ENCODE assay signal across 1 cellular context in the genomic region with DNA sequence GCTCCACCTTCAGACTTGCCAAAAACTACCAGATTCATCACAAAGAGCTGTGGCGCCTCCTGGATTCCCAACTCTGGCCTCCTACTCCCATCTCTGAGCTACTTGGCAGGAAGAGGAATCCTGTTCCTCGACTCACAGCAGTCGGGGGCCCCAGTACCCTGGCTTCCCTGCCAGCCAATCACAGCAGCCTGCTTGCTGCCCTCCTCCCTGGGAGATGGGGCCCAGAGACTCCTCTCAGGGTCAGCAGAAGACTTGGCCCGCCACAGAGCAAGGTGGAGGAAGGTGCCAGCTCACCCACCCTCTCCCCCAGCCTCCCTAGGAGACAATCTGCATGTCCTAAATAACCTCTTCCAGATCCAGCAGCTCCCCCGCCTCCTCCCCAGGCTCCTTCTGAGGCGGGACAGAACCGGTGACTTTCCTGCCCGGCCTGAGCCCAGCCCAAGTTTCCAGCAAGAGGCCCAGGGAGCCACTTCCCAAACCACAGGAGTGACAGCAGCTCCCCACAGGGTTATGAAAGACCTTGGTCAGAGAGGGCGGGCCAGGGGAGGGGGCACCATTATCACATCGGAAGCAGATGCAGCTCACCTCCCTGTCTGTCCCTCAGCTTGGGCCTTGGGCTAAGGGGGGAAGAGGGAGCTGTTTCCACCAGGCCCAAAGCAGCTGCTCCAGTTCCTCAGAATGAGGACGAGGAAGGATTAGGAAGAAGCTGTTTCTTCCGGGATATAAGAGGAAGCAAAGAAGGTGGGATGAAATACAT.
TF ChIP-seq lines count a peak whose summit lies in the region.

No MANE protein-coding gene starts in this region.

TF ChIP-seq in K562, 482 proteins besides CTCF, POLR2A, EP300 and RAD21 (continued from another document and continues in another):
- TF ChIP-seq, protein P1, sequence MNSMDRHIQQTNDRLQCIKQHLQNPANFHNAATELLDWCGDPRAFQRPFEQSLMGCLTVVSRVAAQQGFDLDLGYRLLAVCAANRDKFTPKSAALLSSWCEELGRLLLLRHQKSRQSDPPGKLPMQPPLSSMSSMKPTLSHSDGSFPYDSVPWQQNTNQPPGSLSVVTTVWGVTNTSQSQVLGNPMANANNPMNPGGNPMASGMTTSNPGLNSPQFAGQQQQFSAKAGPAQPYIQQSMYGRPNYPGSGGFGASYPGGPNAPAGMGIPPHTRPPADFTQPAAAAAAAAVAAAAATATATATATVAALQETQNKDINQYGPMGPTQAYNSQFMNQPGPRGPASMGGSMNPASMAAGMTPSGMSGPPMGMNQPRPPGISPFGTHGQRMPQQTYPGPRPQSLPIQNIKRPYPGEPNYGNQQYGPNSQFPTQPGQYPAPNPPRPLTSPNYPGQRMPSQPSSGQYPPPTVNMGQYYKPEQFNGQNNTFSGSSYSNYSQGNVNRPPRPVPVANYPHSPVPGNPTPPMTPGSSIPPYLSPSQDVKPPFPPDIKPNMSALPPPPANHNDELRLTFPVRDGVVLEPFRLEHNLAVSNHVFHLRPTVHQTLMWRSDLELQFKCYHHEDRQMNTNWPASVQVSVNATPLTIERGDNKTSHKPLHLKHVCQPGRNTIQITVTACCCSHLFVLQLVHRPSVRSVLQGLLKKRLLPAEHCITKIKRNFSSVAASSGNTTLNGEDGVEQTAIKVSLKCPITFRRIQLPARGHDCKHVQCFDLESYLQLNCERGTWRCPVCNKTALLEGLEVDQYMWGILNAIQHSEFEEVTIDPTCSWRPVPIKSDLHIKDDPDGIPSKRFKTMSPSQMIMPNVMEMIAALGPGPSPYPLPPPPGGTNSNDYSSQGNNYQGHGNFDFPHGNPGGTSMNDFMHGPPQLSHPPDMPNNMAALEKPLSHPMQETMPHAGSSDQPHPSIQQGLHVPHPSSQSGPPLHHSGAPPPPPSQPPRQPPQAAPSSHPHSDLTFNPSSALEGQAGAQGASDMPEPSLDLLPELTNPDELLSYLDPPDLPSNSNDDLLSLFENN (IDR thresholded peaks at IDR 0.05; ENCODE audit: low read depth in 2 of 2, low read length in 2 of 2), result 0 out of 4 replicates have a peak, but pooled peaks of 1 of the 2 experiments have one; percentile 47
- TF ChIP-seq, protein P2, sequence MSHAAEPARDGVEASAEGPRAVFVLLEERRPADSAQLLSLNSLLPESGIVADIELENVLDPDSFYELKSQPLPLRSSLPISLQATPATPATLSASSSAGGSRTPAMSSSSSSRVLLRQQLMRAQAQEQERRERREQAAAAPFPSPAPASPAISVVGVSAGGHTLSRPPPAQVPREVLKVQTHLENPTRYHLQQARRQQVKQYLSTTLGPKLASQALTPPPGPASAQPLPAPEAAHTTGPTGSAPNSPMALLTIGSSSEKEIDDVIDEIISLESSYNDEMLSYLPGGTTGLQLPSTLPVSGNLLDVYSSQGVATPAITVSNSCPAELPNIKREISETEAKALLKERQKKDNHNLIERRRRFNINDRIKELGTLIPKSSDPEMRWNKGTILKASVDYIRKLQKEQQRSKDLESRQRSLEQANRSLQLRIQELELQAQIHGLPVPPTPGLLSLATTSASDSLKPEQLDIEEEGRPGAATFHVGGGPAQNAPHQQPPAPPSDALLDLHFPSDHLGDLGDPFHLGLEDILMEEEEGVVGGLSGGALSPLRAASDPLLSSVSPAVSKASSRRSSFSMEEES (CRISPR knock-in tag; IDR thresholded peaks at IDR 0.05), result no peak
- TF ChIP-seq SREBF2 (CRISPR knock-in tag; IDR thresholded peaks at IDR 0.05) (no peak), PTBP1 (IDR thresholded peaks at IDR 0.05; ENCODE audit: low read depth, low read length) (no peak), RBM14 (IDR thresholded peaks at IDR 0.05; ENCODE audit: borderline replicate concordance, insufficient read depth, low read depth, low read length) (no peak), TAF15 (IDR thresholded peaks at IDR 0.05; ENCODE audit: low read depth, low read length) (no peak), ZNF175 (CRISPR knock-in tag; IDR thresholded peaks at IDR 0.05; ENCODE audit: low read depth) (no peak), GTF2F1 (IDR thresholded peaks at IDR 0.05; ENCODE audit: low read depth, low read length) (no peak), ZNF3 (CRISPR knock-in tag; IDR thresholded peaks at IDR 0.05) (no peak), BRD4 (IDR thresholded peaks at IDR 0.05) (no peak), MAFF (IDR thresholded peaks at IDR 0.05; ENCODE audit: low read length) (no peak), GTF2A2 (tag; IDR thresholded peaks at IDR 0.05) (no peak), NCOA2 (IDR thresholded peaks at IDR 0.05; ENCODE audit: partially characterized antibody in 2 of 2) (no peak), FOXK2 (conservative IDR thresholded peaks at IDR 0.05 in 1 of 2, IDR thresholded peaks at IDR 0.05 in 1 of 2; ENCODE audit: low read depth in 2 of 2) (no peak), RNF2 (IDR thresholded peaks at IDR 0.05) (peak; percentile 94), GATA2 (CRISPR knock-in tag; IDR thresholded peaks at IDR 0.05) (peak; percentile 79), CEBPG (CRISPR knock-in tag; IDR thresholded peaks at IDR 0.05) (peak; percentile 75), CEBPG (tag; conservative IDR thresholded peaks at IDR 0.05 in 1 of 2, IDR thresholded peaks at IDR 0.05 in 1 of 2) (peak in 1 of 2 experiments; percentile 80; a peak in 3 of 4 replicates), ZC3H8 (IDR thresholded peaks at IDR 0.05) (no peak), SMAD3 (CRISPR knock-in tag; conservative IDR thresholded peaks at IDR 0.05) (0 out of 2 replicates have a peak, but pooled peaks have one; percentile 36), PTTG1 (tag; IDR thresholded peaks at IDR 0.05; ENCODE audit: low read depth) (no peak), BMI1 (IDR thresholded peaks at IDR 0.05; ENCODE audit: low read length) (no peak), ZKSCAN1 (IDR thresholded peaks at IDR 0.05; ENCODE audit: low read depth, low read length) (no peak; the same call in 1 of the 2 replicates), SP2 (IDR thresholded peaks at IDR 0.05; ENCODE audit: extremely low read depth, low read depth, low read length, poor library complexity, severe bottlenecking) (no peak), NR2C1 (IDR thresholded peaks at IDR 0.05) (0 out of 2 replicates have a peak, but pooled peaks have one; percentile 38), NR2C1 (tag; IDR thresholded peaks at IDR 0.05) (peak; percentile 74)
- TF ChIP-seq, protein P3, sequence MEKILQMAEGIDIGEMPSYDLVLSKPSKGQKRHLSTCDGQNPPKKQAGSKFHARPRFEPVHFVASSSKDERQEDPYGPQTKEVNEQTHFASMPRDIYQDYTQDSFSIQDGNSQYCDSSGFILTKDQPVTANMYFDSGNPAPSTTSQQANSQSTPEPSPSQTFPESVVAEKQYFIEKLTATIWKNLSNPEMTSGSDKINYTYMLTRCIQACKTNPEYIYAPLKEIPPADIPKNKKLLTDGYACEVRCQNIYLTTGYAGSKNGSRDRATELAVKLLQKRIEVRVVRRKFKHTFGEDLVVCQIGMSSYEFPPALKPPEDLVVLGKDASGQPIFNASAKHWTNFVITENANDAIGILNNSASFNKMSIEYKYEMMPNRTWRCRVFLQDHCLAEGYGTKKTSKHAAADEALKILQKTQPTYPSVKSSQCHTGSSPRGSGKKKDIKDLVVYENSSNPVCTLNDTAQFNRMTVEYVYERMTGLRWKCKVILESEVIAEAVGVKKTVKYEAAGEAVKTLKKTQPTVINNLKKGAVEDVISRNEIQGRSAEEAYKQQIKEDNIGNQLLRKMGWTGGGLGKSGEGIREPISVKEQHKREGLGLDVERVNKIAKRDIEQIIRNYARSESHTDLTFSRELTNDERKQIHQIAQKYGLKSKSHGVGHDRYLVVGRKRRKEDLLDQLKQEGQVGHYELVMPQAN (IDR thresholded peaks at IDR 0.05; ENCODE audit: borderline replicate concordance), result no peak
- TF ChIP-seq, protein P4, sequence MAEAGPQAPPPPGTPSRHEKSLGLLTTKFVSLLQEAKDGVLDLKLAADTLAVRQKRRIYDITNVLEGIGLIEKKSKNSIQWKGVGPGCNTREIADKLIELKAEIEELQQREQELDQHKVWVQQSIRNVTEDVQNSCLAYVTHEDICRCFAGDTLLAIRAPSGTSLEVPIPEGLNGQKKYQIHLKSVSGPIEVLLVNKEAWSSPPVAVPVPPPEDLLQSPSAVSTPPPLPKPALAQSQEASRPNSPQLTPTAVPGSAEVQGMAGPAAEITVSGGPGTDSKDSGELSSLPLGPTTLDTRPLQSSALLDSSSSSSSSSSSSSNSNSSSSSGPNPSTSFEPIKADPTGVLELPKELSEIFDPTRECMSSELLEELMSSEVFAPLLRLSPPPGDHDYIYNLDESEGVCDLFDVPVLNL (CRISPR knock-in tag; IDR thresholded peaks at IDR 0.05; ENCODE audit: low read depth), result no peak
- TF ChIP-seq, protein P5, sequence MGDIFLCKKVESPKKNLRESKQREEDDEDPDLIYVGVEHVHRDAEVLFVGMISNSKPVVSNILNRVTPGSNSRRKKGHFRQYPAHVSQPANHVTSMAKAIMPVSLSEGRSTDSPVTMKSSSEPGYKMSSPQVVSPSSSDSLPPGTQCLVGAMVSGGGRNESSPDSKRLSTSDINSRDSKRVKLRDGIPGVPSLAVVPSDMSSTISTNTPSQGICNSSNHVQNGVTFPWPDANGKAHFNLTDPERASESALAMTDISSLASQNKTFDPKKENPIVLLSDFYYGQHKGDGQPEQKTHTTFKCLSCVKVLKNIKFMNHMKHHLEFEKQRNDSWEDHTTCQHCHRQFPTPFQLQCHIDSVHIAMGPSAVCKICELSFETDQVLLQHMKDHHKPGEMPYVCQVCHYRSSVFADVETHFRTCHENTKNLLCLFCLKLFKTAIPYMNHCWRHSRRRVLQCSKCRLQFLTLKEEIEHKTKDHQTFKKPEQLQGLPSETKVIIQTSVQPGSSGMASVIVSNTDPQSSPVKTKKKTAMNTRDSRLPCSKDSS (IDR thresholded peaks at IDR 0.05; ENCODE audit: low read depth, partially characterized antibody), result no peak
- TF ChIP-seq, protein P6, sequence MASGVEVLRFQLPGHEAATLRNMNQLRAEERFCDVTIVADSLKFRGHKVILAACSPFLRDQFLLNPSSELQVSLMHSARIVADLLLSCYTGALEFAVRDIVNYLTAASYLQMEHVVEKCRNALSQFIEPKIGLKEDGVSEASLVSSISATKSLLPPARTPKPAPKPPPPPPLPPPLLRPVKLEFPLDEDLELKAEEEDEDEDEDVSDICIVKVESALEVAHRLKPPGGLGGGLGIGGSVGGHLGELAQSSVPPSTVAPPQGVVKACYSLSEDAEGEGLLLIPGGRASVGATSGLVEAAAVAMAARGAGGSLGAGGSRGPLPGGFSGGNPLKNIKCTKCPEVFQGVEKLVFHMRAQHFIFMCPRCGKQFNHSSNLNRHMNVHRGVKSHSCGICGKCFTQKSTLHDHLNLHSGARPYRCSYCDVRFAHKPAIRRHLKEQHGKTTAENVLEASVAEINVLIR (CRISPR knock-in tag; IDR thresholded peaks at IDR 0.05), result no peak
- TF ChIP-seq, protein P7, sequence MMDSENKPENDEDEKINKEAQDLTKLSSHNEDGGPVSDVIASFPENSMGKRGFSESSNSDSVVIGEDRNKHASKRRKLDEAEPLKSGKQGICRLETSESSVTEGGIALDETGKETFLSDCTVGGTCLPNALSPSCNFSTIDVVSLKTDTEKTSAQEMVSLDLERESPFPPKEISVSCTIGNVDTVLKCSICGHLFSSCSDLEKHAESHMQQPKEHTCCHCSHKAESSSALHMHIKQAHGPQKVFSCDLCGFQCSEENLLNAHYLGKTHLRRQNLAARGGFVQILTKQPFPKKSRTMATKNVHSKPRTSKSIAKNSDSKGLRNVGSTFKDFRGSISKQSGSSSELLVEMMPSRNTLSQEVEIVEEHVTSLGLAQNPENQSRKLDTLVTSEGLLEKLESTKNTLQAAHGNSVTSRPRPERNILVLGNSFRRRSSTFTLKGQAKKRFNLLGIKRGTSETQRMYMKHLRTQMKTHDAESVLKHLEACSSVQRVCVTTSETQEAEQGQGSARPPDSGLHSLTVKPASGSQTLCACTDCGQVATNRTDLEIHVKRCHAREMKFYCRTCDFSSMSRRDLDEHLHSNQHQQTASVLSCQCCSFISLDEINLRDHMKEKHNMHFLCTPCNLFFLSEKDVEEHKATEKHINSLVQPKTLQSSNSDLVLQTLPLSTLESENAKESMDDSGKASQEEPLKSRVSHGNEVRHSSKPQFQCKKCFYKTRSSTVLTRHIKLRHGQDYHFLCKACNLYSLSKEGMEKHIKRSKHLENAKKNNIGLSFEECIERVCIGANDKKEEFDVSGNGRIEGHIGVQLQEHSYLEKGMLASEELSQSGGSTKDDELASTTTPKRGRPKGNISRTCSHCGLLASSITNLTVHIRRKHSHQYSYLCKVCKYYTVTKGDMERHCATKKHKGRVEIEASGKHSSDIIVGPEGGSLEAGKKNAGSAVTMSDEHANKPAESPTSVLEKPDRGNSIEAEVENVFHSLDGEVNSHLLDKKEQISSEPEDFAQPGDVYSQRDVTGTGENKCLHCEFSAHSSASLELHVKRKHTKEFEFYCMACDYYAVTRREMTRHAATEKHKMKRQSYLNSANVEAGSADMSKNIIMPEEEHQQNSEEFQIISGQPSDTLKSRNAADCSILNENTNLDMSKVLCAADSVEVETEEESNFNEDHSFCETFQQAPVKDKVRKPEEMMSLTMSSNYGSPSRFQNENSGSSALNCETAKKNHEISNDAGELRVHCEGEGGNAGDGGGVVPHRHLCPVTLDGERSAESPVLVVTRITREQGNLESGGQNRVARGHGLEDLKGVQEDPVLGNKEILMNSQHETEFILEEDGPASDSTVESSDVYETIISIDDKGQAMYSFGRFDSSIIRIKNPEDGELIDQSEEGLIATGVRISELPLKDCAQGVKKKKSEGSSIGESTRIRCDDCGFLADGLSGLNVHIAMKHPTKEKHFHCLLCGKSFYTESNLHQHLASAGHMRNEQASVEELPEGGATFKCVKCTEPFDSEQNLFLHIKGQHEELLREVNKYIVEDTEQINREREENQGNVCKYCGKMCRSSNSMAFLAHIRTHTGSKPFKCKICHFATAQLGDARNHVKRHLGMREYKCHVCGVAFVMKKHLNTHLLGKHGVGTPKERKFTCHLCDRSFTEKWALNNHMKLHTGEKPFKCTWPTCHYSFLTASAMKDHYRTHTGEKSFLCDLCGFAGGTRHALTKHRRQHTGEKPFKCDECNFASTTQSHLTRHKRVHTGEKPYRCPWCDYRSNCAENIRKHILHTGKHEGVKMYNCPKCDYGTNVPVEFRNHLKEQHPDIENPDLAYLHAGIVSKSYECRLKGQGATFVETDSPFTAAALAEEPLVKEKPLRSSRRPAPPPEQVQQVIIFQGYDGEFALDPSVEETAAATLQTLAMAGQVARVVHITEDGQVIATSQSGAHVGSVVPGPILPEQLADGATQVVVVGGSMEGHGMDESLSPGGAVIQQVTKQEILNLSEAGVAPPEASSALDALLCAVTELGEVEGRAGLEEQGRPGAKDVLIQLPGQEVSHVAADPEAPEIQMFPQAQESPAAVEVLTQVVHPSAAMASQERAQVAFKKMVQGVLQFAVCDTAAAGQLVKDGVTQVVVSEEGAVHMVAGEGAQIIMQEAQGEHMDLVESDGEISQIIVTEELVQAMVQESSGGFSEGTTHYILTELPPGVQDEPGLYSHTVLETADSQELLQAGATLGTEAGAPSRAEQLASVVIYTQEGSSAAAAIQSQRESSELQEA (IDR thresholded peaks at IDR 0.05; ENCODE audit: low read depth), result no peak
- TF ChIP-seq, protein P8, sequence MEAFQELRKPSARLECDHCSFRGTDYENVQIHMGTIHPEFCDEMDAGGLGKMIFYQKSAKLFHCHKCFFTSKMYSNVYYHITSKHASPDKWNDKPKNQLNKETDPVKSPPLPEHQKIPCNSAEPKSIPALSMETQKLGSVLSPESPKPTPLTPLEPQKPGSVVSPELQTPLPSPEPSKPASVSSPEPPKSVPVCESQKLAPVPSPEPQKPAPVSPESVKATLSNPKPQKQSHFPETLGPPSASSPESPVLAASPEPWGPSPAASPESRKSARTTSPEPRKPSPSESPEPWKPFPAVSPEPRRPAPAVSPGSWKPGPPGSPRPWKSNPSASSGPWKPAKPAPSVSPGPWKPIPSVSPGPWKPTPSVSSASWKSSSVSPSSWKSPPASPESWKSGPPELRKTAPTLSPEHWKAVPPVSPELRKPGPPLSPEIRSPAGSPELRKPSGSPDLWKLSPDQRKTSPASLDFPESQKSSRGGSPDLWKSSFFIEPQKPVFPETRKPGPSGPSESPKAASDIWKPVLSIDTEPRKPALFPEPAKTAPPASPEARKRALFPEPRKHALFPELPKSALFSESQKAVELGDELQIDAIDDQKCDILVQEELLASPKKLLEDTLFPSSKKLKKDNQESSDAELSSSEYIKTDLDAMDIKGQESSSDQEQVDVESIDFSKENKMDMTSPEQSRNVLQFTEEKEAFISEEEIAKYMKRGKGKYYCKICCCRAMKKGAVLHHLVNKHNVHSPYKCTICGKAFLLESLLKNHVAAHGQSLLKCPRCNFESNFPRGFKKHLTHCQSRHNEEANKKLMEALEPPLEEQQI (IDR thresholded peaks at IDR 0.05), result no peak
